ENCODE assay signal across 13 cellular contexts in genomic region chr6:50591135-50591534, GRCh38.
A peak's percentile ranks its signal among the peaks of the same experiment; 100 is the strongest.
DNase-seq lines count a peak whose midpoint lies in the region; ATAC-seq and TF ChIP-seq lines count a peak whose summit lies in the region.
"Had no signal": no experiment of that assay in that cellular context is flagged by ENCODE, and none has a peak within 500 bp of the region (broad histone marks: within the 10 kb centered on the region; RNA-seq: fewer than 3 reads in every experiment).

No MANE protein-coding gene starts in this region.

- H3K36me3 Mint-ChIP-seq in GM23338 (ENCODE audit: low read depth) (no peaks in the 10 kb centered on the region), mesothelial cell of epicardium (no peaks in the 10 kb centered on the region)

- H3K4me3 Mint-ChIP-seq in GM23338, result no peak overlapping the region
- no peak overlapping the region for H3K4me3 Mint-ChIP-seq in mesothelial cell of epicardium
- H3K4me3 Mint-ChIP-seq: T-helper 17 cell had no signal

- no peaks in the 10 kb centered on the region for H3K27me3 Mint-ChIP-seq in GM23338 (ENCODE audit: insufficient read depth, low read depth, poor library complexity)
- peaks cover 5% of the 10 kb centered on the region for H3K27me3 Mint-ChIP-seq in mesothelial cell of epicardium (ENCODE audit: low read depth)
- H3K27me3 Mint-ChIP-seq: T-helper 17 cell had no signal

- H3F3A ChIP-seq in GM23338 (replicated peaks; ENCODE audit: low read depth), result no peaks in the 10 kb centered on the region

- peak; percentile 69 for ATAC-seq in GM23338
- ATAC-seq: HCT116, T-helper 17 cell had no signal

- TF ChIP-seq CTCF in GM23338 (conservative IDR thresholded peaks at IDR 0.05; ENCODE audit: low read depth in 2 of 2) (no peak), mesothelial cell of epicardium (IDR thresholded peaks at IDR 0.05; ENCODE audit: unreplicated experiment) (no peak)

- peak; percentile 26 for DNase-seq in GM23338 (ENCODE audit: low spot score)
- peak; percentile 4 for DNase-seq in NCI-H1105 (lab: John Stamatoyannopoulos, UW)
- peak; percentile 50 for DNase-seq in ecto neural progenitor cell (ENCODE audit: low spot score)
- no peak for DNase-seq in mesothelial cell of epicardium (ENCODE audit: low spot score in 2 of 2, unreplicated experiment in 2 of 2)
- no peak for DNase-seq in AG20443 (ENCODE audit: low spot score)
- DNase-seq in T-helper 2 cell, result no peak
- no peak for DNase-seq in GM19238 (ENCODE audit: insufficient read length, low spot score)
- DNase-seq: NCI-H510A; NK-92 treated with Interleukin-12 subunit alpha and Interleukin-12 subunit beta, amount 100 ng/mL, for 24 hours; T-helper 17 cell had no signal

- no peaks in the 10 kb centered on the region for H3K79me2 ChIP-seq in GM23338 (replicated peaks; ENCODE audit: insufficient read depth)

- H3K4me1 Mint-ChIP-seq in GM23338 (peaks cover 5% of the 10 kb centered on the region; the same call in 2 of the 3 replicates), mesothelial cell of epicardium (peaks cover 5% of the 10 kb centered on the region)
- H3K4me1 Mint-ChIP-seq: T-helper 17 cell had no signal

- H3K27ac ChIP-seq in GM23338 (ENCODE audit: low read depth), result no peak overlapping the region
- H3K27ac ChIP-seq: BLaER1, RWPE1 had no signal

- no peaks in the 10 kb centered on the region for H3K36me3 ChIP-seq in GM23338 (ENCODE audit: insufficient read depth)
- H3K36me3 ChIP-seq: BLaER1 had no signal

- H2AFZ ChIP-seq in GM23338, result peak overlapping the region; percentile 68

- no peaks in the 10 kb centered on the region for H3K27me3 ChIP-seq in GM23338 (ENCODE audit: insufficient read depth)
- H3K27me3 ChIP-seq: BLaER1 had no signal

- H4K20me1 ChIP-seq in GM23338 (replicated peaks; ENCODE audit: insufficient read depth), result no peaks in the 10 kb centered on the region
- H4K20me1 ChIP-seq: BLaER1 had no signal

- no peak overlapping the region for H3K4me2 ChIP-seq in GM23338
- H3K4me2 ChIP-seq: BLaER1 had no signal

- no peak overlapping the region for H3K4me3 ChIP-seq in GM23338
- H3K4me3 ChIP-seq: BLaER1 had no signal

- no peaks in the 10 kb centered on the region for H3K9me3 Mint-ChIP-seq in GM23338
- no peaks in the 10 kb centered on the region for H3K9me3 Mint-ChIP-seq in mesothelial cell of epicardium

- peaks cover 4% of the 10 kb centered on the region; the same call in 1 of the 2 replicates for H3K4me1 ChIP-seq in GM23338 (ENCODE audit: insufficient read depth)
- H3K4me1 ChIP-seq: BLaER1 had no signal

- H3K27ac Mint-ChIP-seq in GM23338 (no peak overlapping the region), mesothelial cell of epicardium (peak overlapping the region; percentile 53)
- H3K27ac Mint-ChIP-seq: T-helper 17 cell had no signal

- no peaks in the 10 kb centered on the region for H3K9me2 ChIP-seq in GM23338 (ENCODE audit: insufficient read depth)

TF ChIP-seq in GM23338, 12 proteins besides CTCF, POLR2A, EP300 and RAD21:
- TF ChIP-seq ETS1 (IDR thresholded peaks at IDR 0.05) (no peak), JUNB (IDR thresholded peaks at IDR 0.05; ENCODE audit: unreplicated experiment) (no peak), ZNF331 (CRISPR knock-in tag; IDR thresholded peaks at IDR 0.05; ENCODE audit: low read depth) (no peak), EZH2 (IDR thresholded peaks at IDR 0.05; ENCODE audit: low read depth, unreplicated experiment) (no peak), EZH2phosphoT487 (IDR thresholded peaks at IDR 0.05; ENCODE audit: unreplicated experiment) (no peak)
- TF ChIP-seq, protein P1, sequence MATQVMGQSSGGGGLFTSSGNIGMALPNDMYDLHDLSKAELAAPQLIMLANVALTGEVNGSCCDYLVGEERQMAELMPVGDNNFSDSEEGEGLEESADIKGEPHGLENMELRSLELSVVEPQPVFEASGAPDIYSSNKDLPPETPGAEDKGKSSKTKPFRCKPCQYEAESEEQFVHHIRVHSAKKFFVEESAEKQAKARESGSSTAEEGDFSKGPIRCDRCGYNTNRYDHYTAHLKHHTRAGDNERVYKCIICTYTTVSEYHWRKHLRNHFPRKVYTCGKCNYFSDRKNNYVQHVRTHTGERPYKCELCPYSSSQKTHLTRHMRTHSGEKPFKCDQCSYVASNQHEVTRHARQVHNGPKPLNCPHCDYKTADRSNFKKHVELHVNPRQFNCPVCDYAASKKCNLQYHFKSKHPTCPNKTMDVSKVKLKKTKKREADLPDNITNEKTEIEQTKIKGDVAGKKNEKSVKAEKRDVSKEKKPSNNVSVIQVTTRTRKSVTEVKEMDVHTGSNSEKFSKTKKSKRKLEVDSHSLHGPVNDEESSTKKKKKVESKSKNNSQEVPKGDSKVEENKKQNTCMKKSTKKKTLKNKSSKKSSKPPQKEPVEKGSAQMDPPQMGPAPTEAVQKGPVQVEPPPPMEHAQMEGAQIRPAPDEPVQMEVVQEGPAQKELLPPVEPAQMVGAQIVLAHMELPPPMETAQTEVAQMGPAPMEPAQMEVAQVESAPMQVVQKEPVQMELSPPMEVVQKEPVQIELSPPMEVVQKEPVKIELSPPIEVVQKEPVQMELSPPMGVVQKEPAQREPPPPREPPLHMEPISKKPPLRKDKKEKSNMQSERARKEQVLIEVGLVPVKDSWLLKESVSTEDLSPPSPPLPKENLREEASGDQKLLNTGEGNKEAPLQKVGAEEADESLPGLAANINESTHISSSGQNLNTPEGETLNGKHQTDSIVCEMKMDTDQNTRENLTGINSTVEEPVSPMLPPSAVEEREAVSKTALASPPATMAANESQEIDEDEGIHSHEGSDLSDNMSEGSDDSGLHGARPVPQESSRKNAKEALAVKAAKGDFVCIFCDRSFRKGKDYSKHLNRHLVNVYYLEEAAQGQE (IDR thresholded peaks at IDR 0.05; ENCODE audit: unreplicated experiment), result no peak
TF ChIP-seq in GM23338: peak in this region for 0.

Comparison
In these comparisons a context has a peak if more than half of its experiments do, and no peak if none do; other contexts are left out.
1. DNase-seq: peak in GM23338 (single experiment), NCI-H1105 (single experiment) and ecto neural progenitor cell (single experiment); none in mesothelial cell of epicardium (0 of 2), AG20443 (single experiment), T-helper 2 cell (0 of 5) and GM19238 (single experiment).